ENCODE assay signal across 13 cellular contexts in the genomic region with DNA sequence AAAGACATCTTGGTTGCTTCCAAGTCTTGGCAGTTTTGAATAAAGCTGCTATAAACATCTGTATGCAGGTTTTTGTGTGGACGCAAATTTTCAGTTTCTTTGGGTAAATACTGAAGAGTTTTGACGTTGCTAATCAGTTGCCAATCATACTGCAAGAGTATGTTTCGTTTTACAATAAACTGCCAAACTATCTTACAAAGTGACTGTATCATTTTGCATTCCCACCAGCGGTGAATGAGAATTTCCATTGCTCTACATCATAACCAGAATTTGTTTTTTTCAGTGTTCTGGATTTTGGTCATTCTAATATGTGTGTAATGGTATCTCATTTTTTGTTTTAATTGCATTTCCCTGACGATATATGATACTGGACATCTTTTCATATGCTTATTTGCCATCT.
DNase-seq lines count a peak whose midpoint lies in the region; ATAC-seq and TF ChIP-seq lines count a peak whose summit lies in the region.
"Had no signal": no experiment of that assay in that cellular context is flagged by ENCODE, and none has a peak within 500 bp of the region (broad histone marks: within the 10 kb centered on the region; RNA-seq: fewer than 3 reads in every experiment).

No MANE protein-coding gene starts in this region.

- no peak for DNase-seq in activated T-cell treated with anti-CD3 and anti-CD28 coated beads, Interleukin-2, amount 50 U/mL, for 4 hours
- DNase-seq in activated T-cell treated with anti-CD3 and anti-CD28 coated beads, Interleukin-2, amount 50 U/mL, for 1 hour, result no peak
- no peak for DNase-seq in natural killer cell treated with Interleukin-12 subunit alpha and Interleukin-12 subunit beta and Interleukin-15 and Interleukin-18, amount 100 ng/mL, for 72 hours (ENCODE audit: low spot score)
- no peak for DNase-seq in natural killer cell
- DNase-seq in activated T-helper 2 cell treated with anti-CD3 and anti-CD28 coated beads, Interferon-gamma antibody, Interleukin-2, Interleukin-4, amounts not matched to agents 10 μg/mL and 5 μg/mL and 100 μg/mL, durations not matched to agents 14 hours and 24 hours and 36 hours (ENCODE audit: low spot score), result no peak
- DNase-seq: BE2C; CD4-positive, alpha-beta memory T cell; DMS79; EL; GOT3; H9 had no signal

- ATAC-seq in activated T-cell treated with anti-CD3 and anti-CD28 coated beads, Interleukin-2, amount 50 U/mL, for 4 hours, result peak; percentile 30 to 66
- no peak for ATAC-seq in natural killer cell treated with Interleukin-12 subunit alpha and Interleukin-12 subunit beta and Interleukin-15 and Interleukin-18, amount 100 ng/mL, for 72 hours
- ATAC-seq in natural killer cell (no peak), GM19351 (IDR thresholded peaks at IDR 0.05; ENCODE audit: unreplicated experiment) (no peak)
- ATAC-seq: A549 had no signal

- intact Hi-C loops in natural killer cell (cut with micrococcal nuclease), result no loop called here
- intact Hi-C loops in activated T-helper 2 cell treated with anti-CD3 and anti-CD28 coated beads, Interferon-gamma antibody, Interleukin-2, Interleukin-4, amounts not matched to agents 10 μg/mL and 5 μg/mL and 100 μg/mL, durations not matched to agents 14 hours and 24 hours and 36 hours (cut with micrococcal nuclease), result no loop called here

- no peaks in the 10 kb centered on the region for H3K27me3 Mint-ChIP-seq in activated T-cell treated with anti-CD3 and anti-CD28 coated beads, Interleukin-2, amount 50 U/mL, for 4 hours (ENCODE audit: low read depth)
- H3K27me3 Mint-ChIP-seq in natural killer cell treated with Interleukin-12 subunit alpha and Interleukin-12 subunit beta and Interleukin-15 and Interleukin-18, amount 100 ng/mL, for 72 hours, result peaks cover 10 to 21% of the 10 kb centered on the region in 2 donors
- H3K27me3 Mint-ChIP-seq in natural killer cell (ENCODE audit: low read depth in 2 of 2), result peaks cover 4 to 19% of the 10 kb centered on the region in 2 donors
- no peaks in the 10 kb centered on the region for H3K27me3 Mint-ChIP-seq in activated T-helper 2 cell treated with anti-CD3 and anti-CD28 coated beads, Interferon-gamma antibody, Interleukin-2, Interleukin-4, amounts not matched to agents 10 μg/mL and 5 μg/mL and 100 μg/mL, durations not matched to agents 14 hours and 24 hours and 36 hours (ENCODE audit: low read depth)
- H3K27me3 Mint-ChIP-seq: CD4-positive, alpha-beta memory T cell had no signal

- H3K9me3 Mint-ChIP-seq in activated T-cell treated with anti-CD3 and anti-CD28 coated beads, Interleukin-2, amount 50 U/mL, for 4 hours, result no peaks in the 10 kb centered on the region
- no peaks in the 10 kb centered on the region for H3K9me3 Mint-ChIP-seq in natural killer cell treated with Interleukin-12 subunit alpha and Interleukin-12 subunit beta and Interleukin-15 and Interleukin-18, amount 100 ng/mL, for 72 hours
- no peaks in the 10 kb centered on the region for H3K9me3 Mint-ChIP-seq in natural killer cell
- no peaks in the 10 kb centered on the region for H3K9me3 Mint-ChIP-seq in activated T-helper 2 cell treated with anti-CD3 and anti-CD28 coated beads, Interferon-gamma antibody, Interleukin-2, Interleukin-4, amounts not matched to agents 10 μg/mL and 5 μg/mL and 100 μg/mL, durations not matched to agents 14 hours and 24 hours and 36 hours
- H3K9me3 Mint-ChIP-seq: CD4-positive, alpha-beta memory T cell; H9 had no signal

- H3K27ac Mint-ChIP-seq in natural killer cell treated with Interleukin-12 subunit alpha and Interleukin-12 subunit beta and Interleukin-15 and Interleukin-18, amount 100 ng/mL, for 72 hours, result no peak overlapping the region
- no peak overlapping the region for H3K27ac Mint-ChIP-seq in natural killer cell
- H3K27ac Mint-ChIP-seq in activated T-helper 2 cell treated with anti-CD3 and anti-CD28 coated beads, Interferon-gamma antibody, Interleukin-2, Interleukin-4, amounts not matched to agents 10 μg/mL and 5 μg/mL and 100 μg/mL, durations not matched to agents 14 hours and 24 hours and 36 hours, result peak overlapping the region; percentile 7
- H3K27ac Mint-ChIP-seq: CD4-positive, alpha-beta memory T cell; H9 had no signal

- H3K36me3 Mint-ChIP-seq in activated T-cell treated with anti-CD3 and anti-CD28 coated beads, Interleukin-2, amount 50 U/mL, for 4 hours (ENCODE audit: insufficient read depth), result peaks cover 6% of the 10 kb centered on the region
- H3K36me3 Mint-ChIP-seq in natural killer cell treated with Interleukin-12 subunit alpha and Interleukin-12 subunit beta and Interleukin-15 and Interleukin-18, amount 100 ng/mL, for 72 hours, result no peaks in the 10 kb centered on the region
- no peaks in the 10 kb centered on the region for H3K36me3 Mint-ChIP-seq in natural killer cell
- no peaks in the 10 kb centered on the region for H3K36me3 Mint-ChIP-seq in activated T-helper 2 cell treated with anti-CD3 and anti-CD28 coated beads, Interferon-gamma antibody, Interleukin-2, Interleukin-4, amounts not matched to agents 10 μg/mL and 5 μg/mL and 100 μg/mL, durations not matched to agents 14 hours and 24 hours and 36 hours (ENCODE audit: low read depth)
- H3K36me3 Mint-ChIP-seq: CD4-positive, alpha-beta memory T cell had no signal

- H3K4me3 Mint-ChIP-seq in activated T-cell treated with anti-CD3 and anti-CD28 coated beads, Interleukin-2, amount 50 U/mL, for 4 hours, result no peak overlapping the region
- peak overlapping the region; percentile 6 for H3K4me3 Mint-ChIP-seq in natural killer cell treated with Interleukin-12 subunit alpha and Interleukin-12 subunit beta and Interleukin-15 and Interleukin-18, amount 100 ng/mL, for 72 hours
- H3K4me3 Mint-ChIP-seq in natural killer cell, result no peak overlapping the region
- no peak overlapping the region for H3K4me3 Mint-ChIP-seq in activated T-helper 2 cell treated with anti-CD3 and anti-CD28 coated beads, Interferon-gamma antibody, Interleukin-2, Interleukin-4, amounts not matched to agents 10 μg/mL and 5 μg/mL and 100 μg/mL, durations not matched to agents 14 hours and 24 hours and 36 hours (ENCODE audit: low read depth)
- H3K4me3 Mint-ChIP-seq: H9 had no signal

- no peak for TF ChIP-seq CTCF in natural killer cell (IDR thresholded peaks at IDR 0.05)

- peaks cover 23% of the 10 kb centered on the region for H3K4me1 Mint-ChIP-seq in activated T-cell treated with anti-CD3 and anti-CD28 coated beads, Interleukin-2, amount 50 U/mL, for 4 hours (ENCODE audit: low read depth)
- no peaks in the 10 kb centered on the region for H3K4me1 Mint-ChIP-seq in natural killer cell treated with Interleukin-12 subunit alpha and Interleukin-12 subunit beta and Interleukin-15 and Interleukin-18, amount 100 ng/mL, for 72 hours (ENCODE audit: low read depth in 2 of 2)
- no peaks in the 10 kb centered on the region for H3K4me1 Mint-ChIP-seq in natural killer cell
- H3K4me1 Mint-ChIP-seq in activated T-helper 2 cell treated with anti-CD3 and anti-CD28 coated beads, Interferon-gamma antibody, Interleukin-2, Interleukin-4, amounts not matched to agents 10 μg/mL and 5 μg/mL and 100 μg/mL, durations not matched to agents 14 hours and 24 hours and 36 hours (ENCODE audit: low read depth), result peaks cover 4% of the 10 kb centered on the region

Comparison
In these comparisons a context has a peak if more than half of its experiments do, and no peak if none do; other contexts are left out.
1. ATAC-seq: peak in activated T-cell treated with anti-CD3 and anti-CD28 coated beads, Interleukin-2, amount 50 U/mL, for 4 hours (2 of 2); none in natural killer cell treated with Interleukin-12 subunit alpha and Interleukin-12 subunit beta and Interleukin-15 and Interleukin-18, amount 100 ng/mL, for 72 hours (0 of 2), natural killer cell (0 of 3) and GM19351 (single experiment).